13 cellular contexts compared by ENCODE assay signal in the genomic region with DNA sequence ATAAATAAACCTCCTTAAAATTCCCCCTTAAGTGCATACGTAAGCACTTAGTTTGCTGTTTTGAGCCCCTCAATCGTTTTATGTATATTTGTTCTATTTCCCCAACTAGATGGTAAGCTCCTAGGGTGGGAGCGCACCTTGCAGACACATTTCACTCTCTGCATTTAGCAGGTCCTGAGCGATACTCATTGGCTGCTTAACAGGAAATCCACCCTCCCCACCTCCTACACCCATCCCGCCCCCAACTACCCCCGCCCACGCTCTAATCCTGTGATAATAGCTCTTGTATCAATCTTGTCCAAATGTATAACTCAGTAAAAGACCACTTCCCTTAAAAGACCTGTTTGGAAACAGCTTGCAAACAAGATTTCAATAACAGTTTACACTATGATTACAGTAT. TPM values are rescaled to one million over a fixed set of nuclear protein-coding genes. Genes with fewer than 3 reads are reported as not detected.
A peak's percentile ranks its signal among the peaks of the same experiment; 100 is the strongest.
DNase-seq lines count a peak whose midpoint lies in the region; ATAC-seq, FAIRE-seq and TF ChIP-seq lines count a peak whose summit lies in the region.
"Had no signal": no experiment of that assay in that cellular context is flagged by ENCODE, and none has a peak within 500 bp of the region (broad histone marks: within the 10 kb centered on the region; RNA-seq: fewer than 3 reads in every experiment).

No MANE protein-coding gene starts in this region.

- CTCF ChIA-PET in CD8-positive, alpha-beta T cell (lab: Charles Lee) = interaction anchor here (0.7 to 1.6 kb wide), 2 partner anchors 96 to 204 kb away, joined by 3 read pairs; partner anchors contain the start of gene COPS7A
- CTCF ChIA-PET in HEK293T (lab: Yijun Ruan, JAX) = interaction anchor here (0.9 kb wide), 1 partner anchor 57 kb away, joined by 4 read pairs; no protein-coding TSS in a partner anchor

- H3K36me3 Mint-ChIP-seq in CD8-positive, alpha-beta T cell = peaks cover 25% of the 10 kb centered on the region

- POLR2A ChIA-PET in CD8-positive, alpha-beta T cell (lab: Charles Lee) = interaction anchor here (0.6 to 1.8 kb wide), 7 partner anchors 8 to 103 kb away, joined by 3 to 11 read pairs (median 4); partner anchors contain the start of genes LPAR5, NOP2 and ZNF384
- POLR2A ChIA-PET in HEK293T (lab: Yijun Ruan, JAX) = interaction anchor here (0.7 to 1.6 kb wide), 6 partner anchors 8 to 96 kb away, joined by 4 to 7 read pairs (median 4); partner anchors contain the start of genes COPS7A, LPAR5 and ZNF384

- intact Hi-C loops in CD8-positive, alpha-beta T cell (cut with DNase I, micrococcal nuclease) = loop anchor here in 1 of 2 experiments (1.0 kb wide), 1 partner anchor 8 kb away; the partner anchor contains the start of gene LPAR5
- intact Hi-C loops in pancreas (cut with DNase I) = no loop called here

- H3K9me3 Mint-ChIP-seq in CD8-positive, alpha-beta T cell = no peaks in the 10 kb centered on the region

- peaks cover 44% of the 10 kb centered on the region for H3K4me1 ChIP-seq in CD8-positive, alpha-beta T cell (ENCODE audit: insufficient read depth, low read length)
- peaks cover 21% of the 10 kb centered on the region for H3K4me1 ChIP-seq in effector memory CD4-positive, alpha-beta T cell (ENCODE audit: control insufficient read depth, insufficient read depth, low read length, poor library complexity, severe bottlenecking)
- no peaks in the 10 kb centered on the region for H3K4me1 ChIP-seq in pancreas

- peak; percentile 84 for ATAC-seq in CD8-positive, alpha-beta T cell
- ATAC-seq in GM21447 (IDR thresholded peaks at IDR 0.05; ENCODE audit: unreplicated experiment) = no peak
- no peak for ATAC-seq in pancreas
- ATAC-seq in HG02840 (IDR thresholded peaks at IDR 0.05; ENCODE audit: low FRiP score, unreplicated experiment) = no peak

- no peak for TF ChIP-seq CTCF in CD8-positive, alpha-beta T cell (IDR thresholded peaks at IDR 0.05)
- TF ChIP-seq CTCF in pancreas (IDR thresholded peaks at IDR 0.05) = no peak

- no peaks in the 10 kb centered on the region for H3K27me3 Mint-ChIP-seq in CD8-positive, alpha-beta T cell (ENCODE audit: low read depth)

- H3K4me3 ChIP-seq in CD8-positive, alpha-beta T cell (ENCODE audit: low read depth, low read length) = peak overlapping the region; percentile 51
- H3K4me3 ChIP-seq in effector memory CD4-positive, alpha-beta T cell (ENCODE audit: insufficient read depth, low read depth, low read length, poor library complexity, severe bottlenecking) = peak overlapping the region; percentile 48
- no peak overlapping the region for H3K4me3 ChIP-seq in pancreas

- 44 to 54% methylated on average over 7 of the region's 7 CpGs for WGBS in pancreas, 2 donors

- peak overlapping the region; percentile 72 for H3K27ac Mint-ChIP-seq in CD8-positive, alpha-beta T cell

- no peaks in the 10 kb centered on the region for H3K9me3 ChIP-seq in CD8-positive, alpha-beta T cell (ENCODE audit: low read length)
- H3K9me3 ChIP-seq in effector memory CD4-positive, alpha-beta T cell (ENCODE audit: control insufficient read depth, low read length) = no peaks in the 10 kb centered on the region
- H3K9me3 ChIP-seq in pancreas = no peaks in the 10 kb centered on the region

- peak overlapping the region; percentile 79 for H3K4me3 Mint-ChIP-seq in CD8-positive, alpha-beta T cell

- FAIRE-seq in pancreas (lab: Jason Lieb, UNC) = no peak
- FAIRE-seq: RCC 7860 had no signal

- DNase-seq in CD8-positive, alpha-beta T cell = peak in 5 of 7 experiments; percentile 39 to 77 (median 51)
- peak; percentile 50 for DNase-seq in HEK293T (ENCODE audit: extremely low spot score)
- peak; percentile 34 for DNase-seq in T-helper 9 cell
- no peak for DNase-seq in effector memory CD4-positive, alpha-beta T cell
- DNase-seq in pancreas = no peak
- no peak for DNase-seq in superior temporal gyrus (ENCODE audit: extremely low spot score)
- DNase-seq: activated CD8-positive, alpha-beta memory T cell treated with anti-CD3 and anti-CD28 coated beads, Interleukin-2, amount 50 U/mL, for 4 hours; cortex of kidney; trophoblast cell had no signal

- H3K27me3 ChIP-seq in CD8-positive, alpha-beta T cell (ENCODE audit: insufficient read depth, low read length) = no peaks in the 10 kb centered on the region
- H3K27me3 ChIP-seq in effector memory CD4-positive, alpha-beta T cell (replicated peaks; ENCODE audit: control insufficient read depth, insufficient read depth, low read length, poor library complexity, severe bottlenecking) = no peaks in the 10 kb centered on the region
- H3K27me3 ChIP-seq in pancreas = no peaks in the 10 kb centered on the region

- peak overlapping the region; percentile 32 for H3K27ac ChIP-seq in CD8-positive, alpha-beta T cell (ENCODE audit: low read depth, low read length)
- H3K27ac ChIP-seq in effector memory CD4-positive, alpha-beta T cell (ENCODE audit: insufficient read depth, low read length, poor library complexity, severe bottlenecking) = peak overlapping the region; percentile 5
- H3K27ac ChIP-seq in pancreas = no peak overlapping the region

- H3K36me3 ChIP-seq in CD8-positive, alpha-beta T cell (ENCODE audit: insufficient read depth, low read length) = no peaks in the 10 kb centered on the region
- H3K36me3 ChIP-seq in effector memory CD4-positive, alpha-beta T cell (ENCODE audit: control insufficient read depth, insufficient read depth, low read length) = no peaks in the 10 kb centered on the region
- H3K36me3 ChIP-seq in pancreas = no peaks in the 10 kb centered on the region

- H3K4me1 Mint-ChIP-seq in CD8-positive, alpha-beta T cell (ENCODE audit: low read depth) = peaks cover 53% of the 10 kb centered on the region

TF ChIP-seq in HEK293T, 16 proteins besides CTCF, POLR2A, EP300 and RAD21:
- no peak for TF ChIP-seq FOXA1 (IDR thresholded peaks at IDR 0.05)
- TF ChIP-seq ZNF384 (IDR thresholded peaks at IDR 0.05) = peak; percentile 49; the same call in 1 of the 2 replicates
- TF ChIP-seq L3MBTL2 (conservative IDR thresholded peaks at IDR 0.05) = no peak
- no peak for TF ChIP-seq ELF4 (IDR thresholded peaks at IDR 0.05)
- no peak for TF ChIP-seq LEF1 (IDR thresholded peaks at IDR 0.05; ENCODE audit: borderline replicate concordance)

RNA-seq across cellular contexts. Expression of gene LPAR5, which starts 8.2 kb away (rescaled TPM):
- total RNA-seq in CD8-positive, alpha-beta T cell = 1 to 10 TPM; 5.8 to 6.8 TPM
- total RNA-seq in pancreas = 1 to 10 TPM in 2 of 6 donors, under 1 TPM in 4; 0.09 to 2.4 (median 0.71) TPM
- under 1 TPM; 0.19 to 0.23 TPM for polyA plus RNA-seq in pancreas
- total RNA-seq: LHCN-M2 had no signal

RNA-seq across cellular contexts. Expression of gene ACRBP, which starts 19.6 kb away (rescaled TPM):
- total RNA-seq in CD8-positive, alpha-beta T cell = 1 to 10 TPM; 1.2 to 1.7 TPM
- 1 to 10 TPM; 1.3 to 4.1 (median 1.8) TPM for total RNA-seq in pancreas
- polyA plus RNA-seq in pancreas = 1 to 10 TPM; 1.2 to 2.2 TPM
- total RNA-seq: LHCN-M2 had no signal

RNA-seq across cellular contexts. Expression of gene CHD4, which starts 20.4 kb away (rescaled TPM):
- 100 to 1,000 TPM; 289 to 295 TPM for total RNA-seq in CD8-positive, alpha-beta T cell
- 100 to 1,000 TPM in 3 of 6 donors, 10 to 100 TPM in 3; 96.5 to 123 (median 105) TPM for total RNA-seq in pancreas
- polyA plus RNA-seq in pancreas = 100 to 1,000 TPM; 125 to 134 TPM

RNA-seq across cellular contexts. Expression of gene ING4, which starts 35.3 kb away (rescaled TPM):
- total RNA-seq in CD8-positive, alpha-beta T cell = 10 to 100 TPM; 14.1 to 15.9 TPM
- 10 to 100 TPM in 5 of 6 donors, 1 to 10 TPM in 1; 9.0 to 24.9 (median 12.1) TPM for total RNA-seq in pancreas
- polyA plus RNA-seq in pancreas = 10 to 100 TPM; 15.7 to 29.6 TPM

RNA-seq across cellular contexts. Expression of gene NOP2, which starts 59.5 kb away (rescaled TPM):
- 10 to 100 TPM; 74.4 to 83.6 TPM for total RNA-seq in CD8-positive, alpha-beta T cell
- total RNA-seq in pancreas = 10 to 100 TPM in 4 of 6 donors, 1 to 10 TPM in 2; 9.1 to 17.7 (median 15.1) TPM
- 10 to 100 TPM; 32.2 to 41.3 TPM for polyA plus RNA-seq in pancreas

Comparison
In these comparisons a context has a peak if more than half of its experiments do, and no peak if none do; other contexts are left out.
1. DNase-seq: peak in CD8-positive, alpha-beta T cell (5 of 7), HEK293T (single experiment) and T-helper 9 cell (single experiment); none in effector memory CD4-positive, alpha-beta T cell (0 of 3), pancreas (0 of 6) and superior temporal gyrus (single experiment).
2. H3K27ac ChIP-seq: peak in CD8-positive, alpha-beta T cell (single experiment) and effector memory CD4-positive, alpha-beta T cell (single experiment); none in pancreas (0 of 4).
3. H3K4me3 ChIP-seq: peak in CD8-positive, alpha-beta T cell (single experiment) and effector memory CD4-positive, alpha-beta T cell (single experiment); none in pancreas (0 of 4).